24 cellular contexts compared by ENCODE assay signal in genomic region chr3:102483556-102483955, GRCh38. TPM values are rescaled to one million over a fixed set of nuclear protein-coding genes. Genes with fewer than 3 reads are reported as not detected.
DNase-seq lines count a peak whose midpoint lies in the region; FAIRE-seq and TF ChIP-seq lines count a peak whose summit lies in the region.
"Had no signal": no experiment of that assay in that cellular context is flagged by ENCODE, and none has a peak within 500 bp of the region (broad histone marks: within the 10 kb centered on the region; RNA-seq: fewer than 3 reads in every experiment).

No MANE protein-coding gene starts in this region.

- no peaks in the 10 kb centered on the region for H3K9me2 ChIP-seq in Loucy (replicated peaks; ENCODE audit: low read depth, low read length)

- TF ChIP-seq CTCF in Loucy (conservative IDR thresholded peaks at IDR 0.05; ENCODE audit: low read length) (no peak), WERI-Rb-1 (IDR thresholded peaks at IDR 0.05; ENCODE audit: low read depth, low read length) (no peak), keratinocyte (optimal IDR thresholded peaks at IDR 0.05 in 1 of 3, IDR thresholded peaks at IDR 0.05 in 1 of 3, conservative IDR thresholded peaks at IDR 0.05 in 1 of 3; ENCODE audit: extremely low read depth in 1 of 3, insufficient read depth in 2 of 3, low read length in 3 of 3) (no peak)

- no peaks in the 10 kb centered on the region for H3K9me1 ChIP-seq in keratinocyte (ENCODE audit: control insufficient read depth, extremely low read depth, insufficient read depth, low read length)

- H3K4me1 Mint-ChIP-seq in activated CD4-positive, alpha-beta T cell treated with anti-CD3 and anti-CD28 coated beads, Interleukin-2, amount 10 ng/mL, durations not matched to agents 24 days and 14 days, result no peaks in the 10 kb centered on the region

- H3K9ac ChIP-seq in Loucy (ENCODE audit: low read depth, low read length, poor library complexity, severe bottlenecking) (no peak overlapping the region), keratinocyte (ENCODE audit: control insufficient read depth, extremely low read depth, insufficient read depth, low read length) (no peak overlapping the region)

- H3K36me3 Mint-ChIP-seq in activated CD4-positive, alpha-beta T cell treated with anti-CD3 and anti-CD28 coated beads, Interleukin-2, amount 10 ng/mL, durations not matched to agents 24 days and 14 days (ENCODE audit: low read depth), result no peaks in the 10 kb centered on the region
- H3K36me3 Mint-ChIP-seq: CD8-positive, alpha-beta T cell had no signal

- H3K4me2 ChIP-seq in Loucy (ENCODE audit: low read depth, low read length, poor library complexity, severe bottlenecking) (peak overlapping the region; percentile 18), keratinocyte (ENCODE audit: control insufficient read depth, extremely low read depth, insufficient read depth, low read depth, low read length) (peak overlapping the region; percentile 23)

- H3K27me3 Mint-ChIP-seq in activated CD4-positive, alpha-beta T cell treated with anti-CD3 and anti-CD28 coated beads, Interleukin-2, amount 10 ng/mL, durations not matched to agents 24 days and 14 days, result peaks cover 4% of the 10 kb centered on the region

- peaks cover 2% of the 10 kb centered on the region; the same call in 1 of the 2 replicates for H3K9me3 ChIP-seq in Loucy (ENCODE audit: insufficient read depth, low read depth, low read length)
- H3K9me3 ChIP-seq in WERI-Rb-1 (ENCODE audit: severe bottlenecking), result peaks cover 3% of the 10 kb centered on the region
- no peaks in the 10 kb centered on the region for H3K9me3 ChIP-seq in keratinocyte (ENCODE audit: control insufficient read depth, low read depth, low read length)

- DNase-seq in COLO829 (ENCODE audit: low spot score) (peak; percentile 17), WERI-Rb-1 (no peak), keratinocyte (ENCODE audit: low read depth, low spot score) (no peak), iPS-NIHi11 (ENCODE audit: low spot score) (no peak), H7 (no peak)
- no peak for DNase-seq in activated CD4-positive, alpha-beta T cell treated with anti-CD3 and anti-CD28 coated beads, Interleukin-2, amount 10 ng/mL, durations not matched to agents 24 days and 14 days
- DNase-seq: AML-193; C1 segment of cervical spinal cord; Calu3; CD8-positive, alpha-beta T cell; DMS53; GF-D8; NCI-H1092 treated with DMSO at 0.1 percent for 48 hours; NCI-H1436 treated with DMSO at 0.1 percent for 48 hours; NCI-H1930; NCI-H226; SHP77 treated with DMSO at 0.1 percent for 48 hours had no signal

- H3K27me3 ChIP-seq in Loucy (ENCODE audit: insufficient read depth, low read length, poor library complexity, severe bottlenecking), result no peaks in the 10 kb centered on the region
- H3K27me3 ChIP-seq in WERI-Rb-1 (ENCODE audit: insufficient read depth, low read depth, severe bottlenecking), result no peaks in the 10 kb centered on the region
- no peaks in the 10 kb centered on the region for H3K27me3 ChIP-seq in keratinocyte (ENCODE audit: control insufficient read depth, extremely low read depth, insufficient read depth, low read length)
- no peaks in the 10 kb centered on the region for H3K27me3 ChIP-seq in H7 (ENCODE audit: control insufficient read depth, insufficient read depth, low read length)

- no peak overlapping the region for H3K4me3 Mint-ChIP-seq in activated CD4-positive, alpha-beta T cell treated with anti-CD3 and anti-CD28 coated beads, Interleukin-2, amount 10 ng/mL, durations not matched to agents 24 days and 14 days
- H3K4me3 Mint-ChIP-seq: CD8-positive, alpha-beta T cell had no signal

- H2AFZ ChIP-seq in Loucy (ENCODE audit: low read length), result no peak overlapping the region
- H2AFZ ChIP-seq in keratinocyte (ENCODE audit: control insufficient read depth, low read length), result no peak overlapping the region

- H3K4me3 ChIP-seq in Loucy (ENCODE audit: low read length, poor library complexity, severe bottlenecking), result no peak overlapping the region
- H3K4me3 ChIP-seq in WERI-Rb-1 (ENCODE audit: low read depth, low read length), result no peak overlapping the region
- no peak overlapping the region for H3K4me3 ChIP-seq in keratinocyte (ENCODE audit: control insufficient read depth in 2 of 3, extremely low read depth in 1 of 3, insufficient read depth in 2 of 3, low read depth in 1 of 3, low read length in 3 of 3)
- no peak overlapping the region for H3K4me3 ChIP-seq in H7 (ENCODE audit: insufficient read depth, low read depth, low read length)
- H3K4me3 ChIP-seq: K562, SK-N-MC had no signal

- H3K27ac ChIP-seq in WERI-Rb-1 (peak overlapping the region; percentile 56), keratinocyte (ENCODE audit: control insufficient read depth, insufficient read depth, low read length) (peak overlapping the region; percentile 47)
- H3K27ac ChIP-seq: SK-N-MC had no signal

- dilution Hi-C loops in keratinocyte (cut with MboI; ENCODE audit: extremely low pct_ligation_motif_present, low sequenced_read_pairs), result no loop called here

- no peaks in the 10 kb centered on the region for H3F3A ChIP-seq in Loucy (ENCODE audit: low read depth)

- H3K79me2 ChIP-seq in Loucy (ENCODE audit: insufficient read depth, low read length), result no peaks in the 10 kb centered on the region
- no peaks in the 10 kb centered on the region for H3K79me2 ChIP-seq in keratinocyte (ENCODE audit: control insufficient read depth, insufficient read depth, low read length)

- H3K9me3 Mint-ChIP-seq in activated CD4-positive, alpha-beta T cell treated with anti-CD3 and anti-CD28 coated beads, Interleukin-2, amount 10 ng/mL, durations not matched to agents 24 days and 14 days, result no peaks in the 10 kb centered on the region
- H3K9me3 Mint-ChIP-seq: CD8-positive, alpha-beta T cell had no signal

- H3K27ac Mint-ChIP-seq in activated CD4-positive, alpha-beta T cell treated with anti-CD3 and anti-CD28 coated beads, Interleukin-2, amount 10 ng/mL, durations not matched to agents 24 days and 14 days, result no peak overlapping the region
- H3K27ac Mint-ChIP-seq: CD8-positive, alpha-beta T cell had no signal

- peaks cover 12% of the 10 kb centered on the region for H3K4me1 ChIP-seq in Loucy (ENCODE audit: insufficient read depth, low read length, poor library complexity, severe bottlenecking)
- peaks cover 14% of the 10 kb centered on the region for H3K4me1 ChIP-seq in keratinocyte (ENCODE audit: control insufficient read depth, extremely low read depth, insufficient read depth, low read length)

- intact Hi-C loops in activated CD4-positive, alpha-beta T cell treated with anti-CD3 and anti-CD28 coated beads, Interleukin-2, amount 10 ng/mL, durations not matched to agents 24 days and 14 days (cut with micrococcal nuclease), result no loop called here

- no peaks in the 10 kb centered on the region for H3K36me3 ChIP-seq in Loucy (ENCODE audit: insufficient read depth, low read length)
- no peaks in the 10 kb centered on the region for H3K36me3 ChIP-seq in WERI-Rb-1
- no peaks in the 10 kb centered on the region for H3K36me3 ChIP-seq in keratinocyte (ENCODE audit: control insufficient read depth in 2 of 2, extremely low read depth in 1 of 2, insufficient read depth in 2 of 2, low read length in 2 of 2)
- no peaks in the 10 kb centered on the region for H3K36me3 ChIP-seq in H7 (replicated peaks; ENCODE audit: control insufficient read depth, insufficient read depth, low read length)

- peak; percentile 67 for FAIRE-seq in keratinocyte (lab: Jason Lieb, UNC)
- FAIRE-seq: HepG2, K562 had no signal

- H4K20me1 ChIP-seq in Loucy (ENCODE audit: insufficient read depth, low read length, poor library complexity, severe bottlenecking) (no peaks in the 10 kb centered on the region), keratinocyte (ENCODE audit: control insufficient read depth, extremely low read depth, insufficient read depth, low read length) (no peaks in the 10 kb centered on the region)

RNA-seq across cellular contexts. Expression of gene ZPLD1, which starts 48.7 kb away (rescaled TPM):
- polyA plus RNA-seq in keratinocyte, result 1.6 to 3.4 TPM (median 2.1 TPM) in 3 replicates
- 0.97 TPM for polyA plus RNA-seq in keratinocyte (2011; ENCODE audit: low read depth)
- 2.1 and 4.2 TPM in 2 replicates for polyA plus RNA-seq in keratinocyte (2011; cell fraction: cytosol; rRNA removed)
- polyA plus RNA-seq in keratinocyte (2011; cell fraction: nucleus; rRNA removed), result 2.5 and 2.8 TPM in 2 replicates
- polyA plus RNA-seq in keratinocyte (2012; ENCODE audit: low replicate concordance), result 1.0 and 1.1 TPM in 2 replicates
- polyA minus RNA-seq in keratinocyte, result 0.56 to 3.1 TPM (median 1.6 TPM) in 3 replicates
- 2.1 TPM for polyA minus RNA-seq in keratinocyte (2011; cell fraction: cytosol; rRNA and poly(A)+ RNA removed)
- 2.1 and 4.8 TPM in 2 replicates for polyA minus RNA-seq in keratinocyte (2011; cell fraction: nucleus; rRNA and poly(A)+ RNA removed)
- not detected in 2 replicates for total RNA-seq in activated CD4-positive, alpha-beta T cell treated with anti-CD3 and anti-CD28 coated beads, Interleukin-2, amount 10 ng/mL, durations not matched to agents 24 days and 14 days
- not detected in 2 replicates for total RNA-seq in H7 (2014; rRNA removed; shearing (Covaris generic))
- total RNA-seq: A172; CD8-positive, alpha-beta T cell; H4; HepG2; HT-29; K562 had no signal
- polyA plus RNA-seq: HepG2 had no signal
